Comparison of ENCODE assay signal across 8 cellular contexts in genomic region chr4:152937280-152937534, GRCh38. TPM values are rescaled to one million over a fixed set of nuclear protein-coding genes. Genes with fewer than 3 reads are reported as not detected.
DNase-seq lines count a peak whose midpoint lies in the region; ATAC-seq and TF ChIP-seq lines count a peak whose summit lies in the region.

No MANE protein-coding gene starts in this region.

- H3K4me1 ChIP-seq in tibial artery (peaks cover 0 to 33% (median 23%) of the 10 kb centered on the region in 4 donors), OCI-LY7 (ENCODE audit: insufficient read depth, low read length, poor library complexity, severe bottlenecking) (no peaks in the 10 kb centered on the region)

- no peaks in the 10 kb centered on the region for H3K79me2 ChIP-seq in OCI-LY7 (ENCODE audit: insufficient read depth, low read depth, low read length)

- no TSS peak for BruUV-seq in OCI-LY7 (replicated peaks; lab: Mats Ljungman, UMichigan)

- no peak for TF ChIP-seq CTCF in astrocyte of the spinal cord (IDR thresholded peaks at IDR 0.05; ENCODE audit: low read depth, low read length)
- TF ChIP-seq CTCF in lower leg skin (IDR thresholded peaks at IDR 0.05): no peak
- no peak for TF ChIP-seq CTCF in tibial artery (IDR thresholded peaks at IDR 0.05)
- TF ChIP-seq CTCF in OCI-LY7 (conservative IDR thresholded peaks at IDR 0.05; ENCODE audit: low read length): no peak

- H4K20me1 ChIP-seq in OCI-LY7 (ENCODE audit: insufficient read depth, low read length): no peaks in the 10 kb centered on the region

- peaks cover 23% of the 10 kb centered on the region for H3K4me1 Mint-ChIP-seq in activated T-cell treated with anti-CD3 and anti-CD28 coated beads, Interleukin-2, amount 50 U/mL, for 72 hours (ENCODE audit: low read depth)

- 1% methylated on average over 18 to 20 of the region's 25 CpGs for WGBS in lower leg skin, 2 donors

- H3K4me2 ChIP-seq in OCI-LY7 (ENCODE audit: low read length): no peak overlapping the region

- peak overlapping the region; percentile 46 to 71 for H3K4me3 Mint-ChIP-seq in activated T-cell treated with anti-CD3 and anti-CD28 coated beads, Interleukin-2, amount 50 U/mL, for 72 hours

- peaks cover 0 to 41% of the 10 kb centered on the region in 2 donors for H3K27me3 ChIP-seq in tibial artery

- ATAC-seq in activated T-cell treated with anti-CD3 and anti-CD28 coated beads, Interleukin-2, amount 50 U/mL, for 72 hours (replicated peaks in 1 of 2): no peak

- no peaks in the 10 kb centered on the region for H3K9me3 Mint-ChIP-seq in activated T-cell treated with anti-CD3 and anti-CD28 coated beads, Interleukin-2, amount 50 U/mL, for 72 hours

- in situ Hi-C loops in astrocyte of the spinal cord (cut with HindIII; ENCODE audit: low sequenced_read_pairs): no loop called here

- H3K9me2 ChIP-seq in OCI-LY7 (ENCODE audit: insufficient read depth, low read length): no peaks in the 10 kb centered on the region

- no peak for TF ChIP-seq POLR2A in lower leg skin (IDR thresholded peaks at IDR 0.05)

- CTCF ChIA-PET in OCI-LY7 (lab: Charles Lee; ENCODE audit: unreplicated experiment): no interaction called here

- no peak for DNase-seq in activated T-cell treated with anti-CD3 and anti-CD28 coated beads, Interleukin-2, amount 50 U/mL, for 72 hours
- DNase-seq in activated T-cell treated with anti-CD3 and anti-CD28 coated beads, Interleukin-2, amount 50 U/mL, for 48 hours: no peak
- no peak for DNase-seq in astrocyte of the spinal cord (ENCODE audit: low read depth, low spot score)
- no peak for DNase-seq in lower leg skin (ENCODE audit: low spot score in 2 of 2)
- no peak for DNase-seq in tibial artery
- no peak for DNase-seq in activated effector memory CD4-positive, alpha-beta T cell treated with Interleukin-2 at 50 U/mL for 16 hours
- DNase-seq in OCI-LY7 (ENCODE audit: low spot score): no peak
- DNase-seq in islet precursor cell: no peak

- H3K4me3 ChIP-seq in astrocyte of the spinal cord (ENCODE audit: low read depth, low read length): peak overlapping the region; percentile 48
- peak overlapping the region; percentile 45 for H3K4me3 ChIP-seq in lower leg skin (ENCODE audit: low read depth, poor library complexity, severe bottlenecking)
- peak overlapping the region; percentile 54 to 70 for H3K4me3 ChIP-seq in tibial artery
- no peak overlapping the region for H3K4me3 ChIP-seq in OCI-LY7 (ENCODE audit: low read depth, low read length, poor library complexity, severe bottlenecking)

- H3K27ac Mint-ChIP-seq in activated T-cell treated with anti-CD3 and anti-CD28 coated beads, Interleukin-2, amount 50 U/mL, for 72 hours: no peak overlapping the region

- no peak overlapping the region for H2AFZ ChIP-seq in OCI-LY7 (ENCODE audit: low read length)

- intact Hi-C loops in lower leg skin (cut with DNase I; ENCODE audit: low total_unique reads) (no loop called here), tibial artery (cut with DNase I; ENCODE audit: low total_unique reads) (no loop called here), OCI-LY7 (cut with micrococcal nuclease; ENCODE audit: unreplicated experiment) (loop anchor here (10.0 kb wide), 1 partner anchor 188 kb away; no protein-coding TSS in a partner anchor)

- no peaks in the 10 kb centered on the region for H3K9me3 ChIP-seq in tibial artery
- no peaks in the 10 kb centered on the region for H3K9me3 ChIP-seq in OCI-LY7 (ENCODE audit: low read length)

- H3K27me3 Mint-ChIP-seq in activated T-cell treated with anti-CD3 and anti-CD28 coated beads, Interleukin-2, amount 50 U/mL, for 72 hours (ENCODE audit: low read depth): peaks cover 69% of the 10 kb centered on the region

- H3K36me3 ChIP-seq in tibial artery (no peaks in the 10 kb centered on the region), OCI-LY7 (ENCODE audit: insufficient read depth, low read length) (no peaks in the 10 kb centered on the region)

- H3K27ac ChIP-seq in tibial artery (no peak overlapping the region), OCI-LY7 (ENCODE audit: low read depth, low read length, poor library complexity, severe bottlenecking) (no peak overlapping the region)

- H3K36me3 Mint-ChIP-seq in activated T-cell treated with anti-CD3 and anti-CD28 coated beads, Interleukin-2, amount 50 U/mL, for 72 hours (ENCODE audit: insufficient read depth in 2 of 2): peaks cover 0 to 2% of the 10 kb centered on the region in 2 donors

- POLR2A ChIA-PET in OCI-LY7 (lab: Charles Lee): no interaction called here

RNA-seq across cellular contexts. Expression of gene FHDC1, which starts 1.1 kb away (rescaled TPM):
- total RNA-seq in activated T-cell treated with anti-CD3 and anti-CD28 coated beads, Interleukin-2, amount 50 U/mL, for 72 hours: under 1 TPM; 0.10 to 0.14 TPM
- total RNA-seq in lower leg skin (10 to 100 TPM; 25.6 to 65.1 (median 37.2) TPM), OCI-LY7 (2022) (0.04 and 0.06 TPM in 2 replicates)
- 0.03 and 0.13 TPM in 2 replicates for total RNA-seq in OCI-LY7 (2014; rRNA removed; shearing (Covaris generic))

Comparison
In these comparisons a context has a peak if more than half of its experiments do, and no peak if none do; other contexts are left out.
1. RNA of gene FHDC1, which starts 1.1 kb away (total RNA-seq): 25.6 to 65.1 TPM in lower leg skin; 0.10 to 0.14 TPM in activated T-cell treated with anti-CD3 and anti-CD28 coated beads, Interleukin-2, amount 50 U/mL, for 72 hours and 0.03 to 0.13 TPM in OCI-LY7; every median in the first group is over 10 times any median in the second.